8 cellular contexts compared by ENCODE assay signal in genomic region chr10:110212119-110213006, GRCh38. TPM values are rescaled to one million over a fixed set of nuclear protein-coding genes. Genes with fewer than 3 reads are reported as not detected.
DNase-seq lines count a peak whose midpoint lies in the region; ATAC-seq and TF ChIP-seq lines count a peak whose summit lies in the region.

No MANE protein-coding gene starts in this region.

- H3K4me2 ChIP-seq in OCI-LY1 (ENCODE audit: low read length), result peak overlapping the region; percentile 87

- H3K27ac Mint-ChIP-seq in naive B cell, result peak overlapping the region; percentile 2 to 99 (median 98)

- H3K79me2 ChIP-seq in OCI-LY1 (ENCODE audit: insufficient read depth, low read length), result no peaks in the 10 kb centered on the region; the same call in 1 of the 2 replicates

- peak; percentile 65 for DNase-seq in GF-D8 (lab: John Stamatoyannopoulos, UW)
- DNase-seq in ascending aorta (ENCODE audit: low spot score in 2 of 2), result no peak
- peak; percentile 47 for DNase-seq in naive B cell
- no peak for DNase-seq in medulla oblongata (ENCODE audit: extremely low spot score)
- no peak for DNase-seq in kidney glomerular epithelial cell (lab: John Stamatoyannopoulos, UW)
- DNase-seq in iPS-NIHi7 (ENCODE audit: extremely low spot score), result no peak

- intact Hi-C loops in ascending aorta (cut with DNase I), result loop anchor here (5.0 kb wide), 2 partner anchors 315 to 355 kb away; partner anchors contain the start of gene SMC3

- H3K27me3 Mint-ChIP-seq in naive B cell, result peaks cover 0 to 12% (median 0%) of the 10 kb centered on the region in 3 donors

- peaks cover 0 to 2% (median 0%) of the 10 kb centered on the region in 7 donors for H3K9me3 Mint-ChIP-seq in naive B cell

- H3K4me3 ChIP-seq in OCI-LY1 (ENCODE audit: low read depth, low read length, poor library complexity, severe bottlenecking) (peak overlapping the region; percentile 84), ascending aorta (peak overlapping the region; percentile 74 to 93)

- H3K4me1 ChIP-seq in OCI-LY1 (ENCODE audit: insufficient read depth, low read length, severe bottlenecking) (peaks cover 65% of the 10 kb centered on the region), ascending aorta (peaks cover 3 to 38% of the 10 kb centered on the region in 2 donors)

- no peaks in the 10 kb centered on the region for H3K36me3 Mint-ChIP-seq in naive B cell

- no peaks in the 10 kb centered on the region for H3K9me3 ChIP-seq in OCI-LY1 (ENCODE audit: low read length)
- H3K9me3 ChIP-seq in ascending aorta, result no peaks in the 10 kb centered on the region

- no peak overlapping the region for H2AFZ ChIP-seq in OCI-LY1 (ENCODE audit: low read length)

- peaks cover 9% of the 10 kb centered on the region; the same call in 1 of the 2 replicates for H3F3A ChIP-seq in OCI-LY1 (ENCODE audit: insufficient read depth, low read length)

- TF ChIP-seq CTCF in OCI-LY1 (IDR thresholded peaks at IDR 0.05; ENCODE audit: low read length) (no peak), ascending aorta (IDR thresholded peaks at IDR 0.05) (no peak)

- ATAC-seq in naive B cell (ENCODE audit: low read depth in 2 of 2), result peak; percentile 13 to 15
- no peak for ATAC-seq in HG02884 (IDR thresholded peaks at IDR 0.05; ENCODE audit: unreplicated experiment)

- H3K27me3 ChIP-seq in OCI-LY1 (ENCODE audit: insufficient read depth, low read length), result no peaks in the 10 kb centered on the region
- H3K27me3 ChIP-seq in ascending aorta, result no peaks in the 10 kb centered on the region

- peak overlapping the region; percentile 85 for H3K9ac ChIP-seq in OCI-LY1 (ENCODE audit: low read length)

- H3K27ac ChIP-seq in OCI-LY1 (ENCODE audit: low read depth, low read length, poor library complexity, severe bottlenecking), result peak overlapping the region; percentile 95
- peak overlapping the region; percentile 97 to 99 for H3K27ac ChIP-seq in ascending aorta

- peak overlapping the region; percentile 89 to 99 (median 95) for H3K4me3 Mint-ChIP-seq in naive B cell

- no peaks in the 10 kb centered on the region for H3K36me3 ChIP-seq in OCI-LY1 (ENCODE audit: insufficient read depth, low read length)
- no peaks in the 10 kb centered on the region for H3K36me3 ChIP-seq in ascending aorta

- peaks cover 48 to 53% (median 50%) of the 10 kb centered on the region in 3 donors for H3K4me1 Mint-ChIP-seq in naive B cell

- H3K9me2 ChIP-seq in OCI-LY1 (ENCODE audit: low read depth, low read length), result no peaks in the 10 kb centered on the region

- H4K20me1 ChIP-seq in OCI-LY1 (ENCODE audit: insufficient read depth, low read length), result no peaks in the 10 kb centered on the region

RNA-seq across cellular contexts. Expression of gene MXI1, which starts 5.0 kb away (rescaled TPM):
- 95.0 TPM for total RNA-seq in ascending aorta
- polyA plus RNA-seq in naive B cell (ENCODE audit: low read depth in 6 of 6), result 10 to 100 TPM; 30.6 to 56.1 (median 44.9) TPM

Comparison
In these comparisons a context has a peak if more than half of its experiments do, and no peak if none do; other contexts are left out.
1. DNase-seq: peak in GF-D8 (single experiment) and naive B cell (single experiment); none in ascending aorta (0 of 2), medulla oblongata (single experiment), kidney glomerular epithelial cell (single experiment) and iPS-NIHi7 (single experiment).